13 cellular contexts compared by ENCODE assay signal in the genomic region with DNA sequence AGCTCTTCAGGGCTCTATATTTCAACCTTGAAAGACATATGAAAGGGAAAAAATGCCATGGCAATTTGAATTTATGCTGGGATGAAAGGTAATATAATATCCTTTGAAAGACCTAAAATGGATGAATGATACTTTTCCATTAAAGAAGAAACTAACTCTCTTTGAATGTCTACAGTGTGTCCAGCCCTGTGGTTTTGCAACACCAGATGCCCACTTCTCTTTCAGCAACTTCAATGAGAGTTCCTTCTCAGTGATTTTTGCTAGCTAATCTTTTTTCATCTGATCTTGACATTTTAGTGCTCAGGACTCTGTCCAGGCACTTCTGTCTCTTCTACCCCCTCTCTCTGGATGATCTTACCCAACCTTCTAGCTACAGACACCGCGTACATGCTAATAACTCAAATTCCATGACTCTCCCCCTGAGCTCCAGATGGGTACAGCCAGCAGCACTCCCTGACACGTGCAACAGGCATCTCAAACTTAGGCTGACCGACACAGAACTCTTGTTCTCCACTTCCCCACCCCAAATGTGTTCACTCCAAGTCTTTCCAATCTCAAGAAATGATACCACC.
DNase-seq lines count a peak whose midpoint lies in the region; ATAC-seq and TF ChIP-seq lines count a peak whose summit lies in the region.
"Had no signal": no experiment of that assay in that cellular context is flagged by ENCODE, and none has a peak within 500 bp of the region (broad histone marks: within the 10 kb centered on the region; RNA-seq: fewer than 3 reads in every experiment).

No MANE protein-coding gene starts in this region.

- H3K4me3 Mint-ChIP-seq in stimulated activated naive CD8-positive, alpha-beta T cell treated with anti-CD3 and anti-CD28 coated beads, Interleukin-15, Interleukin-2, amounts not matched to agents 100 ng/mL and 50 ng/mL, for 24 hours: no peak overlapping the region
- no peak overlapping the region for H3K4me3 Mint-ChIP-seq in effector memory CD8-positive, alpha-beta T cell
- H3K4me3 Mint-ChIP-seq: activated CD4-positive, alpha-beta T cell treated with anti-CD3 and anti-CD28 coated beads, Interleukin-2, amount 10 ng/mL, durations not matched to agents 7 days and 5 days had no signal

- no peak overlapping the region for H3K4ac ChIP-seq in mesenchymal stem cell (ENCODE audit: low read depth in 1 of 2, low read length in 2 of 2)

- peaks cover 21% of the 10 kb centered on the region for H3K79me1 ChIP-seq in mesenchymal stem cell (replicated peaks; ENCODE audit: low read length, poor library complexity, severe bottlenecking)

- H2AK5ac ChIP-seq in mesenchymal stem cell (ENCODE audit: low read length, severe bottlenecking): no peak overlapping the region

- H3K4me3 ChIP-seq in mesenchymal stem cell (ENCODE audit: insufficient read depth in 1 of 2, low read depth in 1 of 2, low read length in 2 of 2) (no peak overlapping the region), upper lobe of right lung (no peak overlapping the region)

- H3K36me3 ChIP-seq in mesenchymal stem cell (ENCODE audit: control insufficient read depth in 1 of 2, insufficient read depth in 2 of 2, low read depth in 1 of 2, low read length in 2 of 2) (peaks cover 0 to 9% of the 10 kb centered on the region in 2 experiments), upper lobe of right lung (no peaks in the 10 kb centered on the region)

- H3K4me2 ChIP-seq in mesenchymal stem cell (ENCODE audit: low read length, poor library complexity, severe bottlenecking): no peak overlapping the region

- TF ChIP-seq CTCF in upper lobe of right lung (IDR thresholded peaks at IDR 0.05): no peak

- H2BK15ac ChIP-seq in mesenchymal stem cell (ENCODE audit: low read depth, poor library complexity, severe bottlenecking): no peak overlapping the region

- H4K8ac ChIP-seq in mesenchymal stem cell (ENCODE audit: low read length): no peak overlapping the region

- ATAC-seq in stimulated activated naive CD8-positive, alpha-beta T cell treated with anti-CD3 and anti-CD28 coated beads, Interleukin-15, Interleukin-2, amounts not matched to agents 100 U/mL and 50 U/mL, for 24 hours: no peak
- ATAC-seq in effector memory CD8-positive, alpha-beta T cell (replicated peaks): no peak
- ATAC-seq in upper lobe of right lung: peak; percentile 45
- ATAC-seq in GM18870 (IDR thresholded peaks at IDR 0.05; ENCODE audit: unreplicated experiment): no peak

- peaks cover 17% of the 10 kb centered on the region for H3K4me1 Mint-ChIP-seq in stimulated activated naive CD8-positive, alpha-beta T cell treated with anti-CD3 and anti-CD28 coated beads, Interleukin-15, Interleukin-2, amounts not matched to agents 100 ng/mL and 50 ng/mL, for 24 hours (ENCODE audit: low read depth)
- H3K4me1 Mint-ChIP-seq in effector memory CD8-positive, alpha-beta T cell (ENCODE audit: low read depth in 2 of 2): peaks cover 25 to 48% of the 10 kb centered on the region in 2 donors

- WGBS in mesenchymal stem cell: 56% methylated on average over 4 of the region's 4 CpGs

- no peak overlapping the region for H3K27ac ChIP-seq in mesenchymal stem cell (ENCODE audit: low read length, poor library complexity, severe bottlenecking)
- no peak overlapping the region for H3K27ac ChIP-seq in upper lobe of right lung

- H3K27me3 Mint-ChIP-seq in stimulated activated naive CD8-positive, alpha-beta T cell treated with anti-CD3 and anti-CD28 coated beads, Interleukin-15, Interleukin-2, amounts not matched to agents 100 ng/mL and 50 ng/mL, for 24 hours: no peaks in the 10 kb centered on the region
- H3K27me3 Mint-ChIP-seq in effector memory CD8-positive, alpha-beta T cell: no peaks in the 10 kb centered on the region
- H3K27me3 Mint-ChIP-seq: activated CD4-positive, alpha-beta T cell treated with anti-CD3 and anti-CD28 coated beads, Interleukin-2, amount 10 ng/mL, durations not matched to agents 7 days and 5 days had no signal

- no peak overlapping the region for H3K23ac ChIP-seq in mesenchymal stem cell (ENCODE audit: low read length in 2 of 2)

- H3K36me3 Mint-ChIP-seq in stimulated activated naive CD8-positive, alpha-beta T cell treated with anti-CD3 and anti-CD28 coated beads, Interleukin-15, Interleukin-2, amounts not matched to agents 100 ng/mL and 50 ng/mL, for 24 hours (ENCODE audit: low read depth): peaks cover 27% of the 10 kb centered on the region
- H3K36me3 Mint-ChIP-seq in effector memory CD8-positive, alpha-beta T cell (ENCODE audit: insufficient read depth): peaks cover 9% of the 10 kb centered on the region

- H2BK120ac ChIP-seq in mesenchymal stem cell (ENCODE audit: low read depth, low read length): no peak overlapping the region

- H3K9ac ChIP-seq in mesenchymal stem cell (ENCODE audit: low read length): no peak overlapping the region

- H2BK12ac ChIP-seq in mesenchymal stem cell (ENCODE audit: low read length in 2 of 2): no peak overlapping the region

- H2AFZ ChIP-seq in mesenchymal stem cell (ENCODE audit: low read depth, low read length): no peak overlapping the region

- no peaks in the 10 kb centered on the region for H3K9me3 Mint-ChIP-seq in stimulated activated naive CD8-positive, alpha-beta T cell treated with anti-CD3 and anti-CD28 coated beads, Interleukin-15, Interleukin-2, amounts not matched to agents 100 ng/mL and 50 ng/mL, for 24 hours
- no peaks in the 10 kb centered on the region for H3K9me3 Mint-ChIP-seq in effector memory CD8-positive, alpha-beta T cell
- H3K9me3 Mint-ChIP-seq: activated CD4-positive, alpha-beta T cell treated with anti-CD3 and anti-CD28 coated beads, Interleukin-2, amount 10 ng/mL, durations not matched to agents 7 days and 5 days had no signal

- no peak overlapping the region for H3K14ac ChIP-seq in mesenchymal stem cell (ENCODE audit: low read length in 2 of 2)

- intact Hi-C loops in upper lobe of right lung (cut with DNase I): no loop called here

- H3K27me3 ChIP-seq in mesenchymal stem cell (ENCODE audit: control insufficient read depth in 1 of 2, insufficient read depth in 1 of 2, low read length in 2 of 2) (no peaks in the 10 kb centered on the region), upper lobe of right lung (no peaks in the 10 kb centered on the region)

- no peak for DNase-seq in stimulated activated naive CD8-positive, alpha-beta T cell treated with anti-CD3 and anti-CD28 coated beads, Interleukin-15, Interleukin-2, amounts not matched to agents 100 U/mL and 50 U/mL, for 24 hours
- DNase-seq in effector memory CD8-positive, alpha-beta T cell: no peak
- DNase-seq in mesenchymal stem cell (peak; percentile 17), upper lobe of right lung (no peak), hepatic stellate cell (ENCODE audit: low spot score) (no peak), DMS153 (lab: John Stamatoyannopoulos, UW) (no peak)
- DNase-seq: activated CD4-positive, alpha-beta T cell treated with anti-CD3 and anti-CD28 coated beads, Interleukin-2, amount 10 ng/mL, durations not matched to agents 7 days and 5 days; activated gamma-delta T cell; glutamatergic neuron; NCI-H187 treated with DMSO at 0.1 percent for 48 hours; SW 1271 had no signal

- H2BK5ac ChIP-seq in mesenchymal stem cell (ENCODE audit: low read depth, low read length, poor library complexity, severe bottlenecking): no peak overlapping the region

- H4K91ac ChIP-seq in mesenchymal stem cell (ENCODE audit: low read length): no peak overlapping the region

- H3K18ac ChIP-seq in mesenchymal stem cell (ENCODE audit: low read depth in 1 of 2, low read length in 2 of 2): no peak overlapping the region

- H3K4me1 ChIP-seq in mesenchymal stem cell (ENCODE audit: control insufficient read depth, insufficient read depth, low read depth, low read length) (peaks cover 1% of the 10 kb centered on the region), upper lobe of right lung (peaks cover 9% of the 10 kb centered on the region)

- peak overlapping the region; percentile 27 for H3K27ac Mint-ChIP-seq in stimulated activated naive CD8-positive, alpha-beta T cell treated with anti-CD3 and anti-CD28 coated beads, Interleukin-15, Interleukin-2, amounts not matched to agents 100 ng/mL and 50 ng/mL, for 24 hours
- peak overlapping the region; percentile 45 to 79 for H3K27ac Mint-ChIP-seq in effector memory CD8-positive, alpha-beta T cell
- H3K27ac Mint-ChIP-seq: activated CD4-positive, alpha-beta T cell treated with anti-CD3 and anti-CD28 coated beads, Interleukin-2, amount 10 ng/mL, durations not matched to agents 7 days and 5 days had no signal

- H3K9me3 ChIP-seq in mesenchymal stem cell (ENCODE audit: control insufficient read depth, low read length) (no peaks in the 10 kb centered on the region), upper lobe of right lung (no peaks in the 10 kb centered on the region)
